Comparison of ENCODE assay signal across 13 cellular contexts in the genomic region with DNA sequence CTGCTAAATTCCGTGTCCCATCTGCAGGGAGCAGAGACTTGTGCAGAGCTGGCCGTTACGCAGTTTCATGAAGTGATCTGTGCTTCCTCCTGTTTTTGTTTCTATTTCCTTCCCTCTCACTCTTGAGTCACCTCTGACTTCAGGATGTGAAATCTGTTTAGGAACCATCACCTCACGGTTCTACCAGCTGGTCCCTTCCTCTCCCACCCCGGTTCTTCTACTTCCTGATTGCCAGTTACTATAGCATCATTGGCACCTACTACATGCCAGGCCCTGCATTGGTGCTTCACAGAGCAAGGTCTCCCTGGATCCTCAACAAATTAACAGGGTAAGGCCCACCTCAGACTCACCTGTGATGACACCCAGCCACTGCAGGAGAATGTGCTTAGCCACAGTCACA. TPM values are rescaled to one million over a fixed set of nuclear protein-coding genes. Genes with fewer than 3 reads are reported as not detected.
A peak's percentile ranks its signal among the peaks of the same experiment; 100 is the strongest.
DNase-seq lines count a peak whose midpoint lies in the region; ATAC-seq and TF ChIP-seq lines count a peak whose summit lies in the region.
"Had no signal": no experiment of that assay in that cellular context is flagged by ENCODE, and none has a peak within 500 bp of the region (broad histone marks: within the 10 kb centered on the region; RNA-seq: fewer than 3 reads in every experiment).

No MANE protein-coding gene starts in this region.

- no peak overlapping the region for H3K4me3 Mint-ChIP-seq in CD4-positive, alpha-beta T cell
- H3K4me3 Mint-ChIP-seq in HFFc6 = no peak overlapping the region
- peak overlapping the region; percentile 9 for H3K4me3 Mint-ChIP-seq in activated CD8-positive, alpha-beta T cell treated with anti-CD3 and anti-CD28 coated beads, Interleukin-2, amount 10 ng/mL, durations not matched to agents 7 days and 5 days
- H3K4me3 Mint-ChIP-seq in memory B cell = peak overlapping the region; percentile 81

- H3K36me3 Mint-ChIP-seq in CD4-positive, alpha-beta T cell (ENCODE audit: low read depth) = peaks cover 63% of the 10 kb centered on the region
- H3K36me3 Mint-ChIP-seq in HFFc6 (ENCODE audit: low read depth) = peaks cover 34% of the 10 kb centered on the region
- peaks cover 35% of the 10 kb centered on the region for H3K36me3 Mint-ChIP-seq in activated CD8-positive, alpha-beta T cell treated with anti-CD3 and anti-CD28 coated beads, Interleukin-2, amount 10 ng/mL, durations not matched to agents 7 days and 5 days (ENCODE audit: low read depth)
- H3K36me3 Mint-ChIP-seq in memory B cell = peaks cover 19% of the 10 kb centered on the region

- peaks cover 38% of the 10 kb centered on the region for H3K4me1 Mint-ChIP-seq in CD4-positive, alpha-beta T cell (ENCODE audit: low read depth)
- H3K4me1 Mint-ChIP-seq in HFFc6 (ENCODE audit: low read depth) = peaks cover 27% of the 10 kb centered on the region
- peaks cover 22% of the 10 kb centered on the region for H3K4me1 Mint-ChIP-seq in activated CD8-positive, alpha-beta T cell treated with anti-CD3 and anti-CD28 coated beads, Interleukin-2, amount 10 ng/mL, durations not matched to agents 7 days and 5 days (ENCODE audit: low read depth)
- H3K4me1 Mint-ChIP-seq in memory B cell = peaks cover 20% of the 10 kb centered on the region

- no peaks in the 10 kb centered on the region for H3K9me3 ChIP-seq in CD4-positive, alpha-beta T cell (ENCODE audit: control insufficient read depth, low read length)
- H3K9me3 ChIP-seq: esophagus muscularis mucosa had no signal

- no peaks in the 10 kb centered on the region for H3K9me3 Mint-ChIP-seq in CD4-positive, alpha-beta T cell
- H3K9me3 Mint-ChIP-seq in HFFc6 (no peaks in the 10 kb centered on the region), memory B cell (no peaks in the 10 kb centered on the region)
- H3K9me3 Mint-ChIP-seq in activated CD8-positive, alpha-beta T cell treated with anti-CD3 and anti-CD28 coated beads, Interleukin-2, amount 10 ng/mL, durations not matched to agents 7 days and 5 days (ENCODE audit: insufficient read depth) = no peaks in the 10 kb centered on the region

- ATAC-seq in CD4-positive, alpha-beta T cell (ENCODE audit: poor library complexity) = no peak
- peak; percentile 57 for ATAC-seq in activated CD8-positive, alpha-beta T cell treated with anti-CD3 and anti-CD28 coated beads, Interleukin-2, amount 10 ng/mL, durations not matched to agents 7 days and 5 days
- ATAC-seq in memory B cell (ENCODE audit: low read depth) (peak; percentile 94), HG02852 (IDR thresholded peaks at IDR 0.05; ENCODE audit: unreplicated experiment) (no peak)

- H3K27me3 ChIP-seq in CD4-positive, alpha-beta T cell (ENCODE audit: control insufficient read depth, insufficient read depth, low read length) = no peaks in the 10 kb centered on the region
- H3K27me3 ChIP-seq: esophagus muscularis mucosa had no signal

- intact Hi-C loops in CD4-positive, alpha-beta T cell (cut with DNase I, micrococcal nuclease) = loop anchor here in 1 of 2 experiments (10.0 kb wide), 1 partner anchor 446 kb away; no protein-coding TSS in a partner anchor

- H3K27me3 Mint-ChIP-seq in CD4-positive, alpha-beta T cell = no peaks in the 10 kb centered on the region
- H3K27me3 Mint-ChIP-seq in HFFc6 (ENCODE audit: insufficient read depth) (no peaks in the 10 kb centered on the region; the same call in 1 of the 2 replicates), memory B cell (no peaks in the 10 kb centered on the region)
- H3K27me3 Mint-ChIP-seq in activated CD8-positive, alpha-beta T cell treated with anti-CD3 and anti-CD28 coated beads, Interleukin-2, amount 10 ng/mL, durations not matched to agents 7 days and 5 days (ENCODE audit: low read depth) = no peaks in the 10 kb centered on the region

- TF ChIP-seq CTCF in CD4-positive, alpha-beta T cell (IDR thresholded peaks at IDR 0.05) = no peak
- no peak for TF ChIP-seq CTCF in HFFc6 (IDR thresholded peaks at IDR 0.05)

- H3K27ac ChIP-seq in CD4-positive, alpha-beta T cell (ENCODE audit: low read depth, low read length) = no peak overlapping the region
- H3K27ac ChIP-seq: esophagus muscularis mucosa, RWPE1 had no signal

- peak overlapping the region; percentile 6 for H3K27ac Mint-ChIP-seq in CD4-positive, alpha-beta T cell
- H3K27ac Mint-ChIP-seq in HFFc6 (peak overlapping the region; percentile 39; the same call in 1 of the 2 replicates), memory B cell (peak overlapping the region; percentile 93)
- peak overlapping the region; percentile 88 for H3K27ac Mint-ChIP-seq in activated CD8-positive, alpha-beta T cell treated with anti-CD3 and anti-CD28 coated beads, Interleukin-2, amount 10 ng/mL, durations not matched to agents 7 days and 5 days

- POLR2A ChIA-PET in CD4-positive, alpha-beta T cell (lab: Charles Lee) = interaction anchor here (0.8 kb wide), 1 partner anchor 36 kb away, joined by 3 read pairs; no protein-coding TSS in a partner anchor
- POLR2A ChIA-PET in activated CD8-positive, alpha-beta T cell treated with anti-CD3 and anti-CD28 coated beads, Interleukin-2, amount 10 ng/mL, durations not matched to agents 7 days and 5 days (lab: Charles Lee) = no interaction called here

- DNase-seq in CD4-positive, alpha-beta T cell = no peak
- DNase-seq in HFFc6 (no peak), memory B cell (ENCODE audit: low spot score in 2 of 2) (no peak), middle frontal gyrus (ENCODE audit: extremely low spot score, low spot score) (no peak), NCI-H2171 (lab: John Stamatoyannopoulos, UW) (no peak), AG20443 (ENCODE audit: low spot score) (no peak)
- DNase-seq in activated CD8-positive, alpha-beta T cell treated with anti-CD3 and anti-CD28 coated beads, Interleukin-2, amount 10 ng/mL, durations not matched to agents 7 days and 5 days = peak; percentile 35
- DNase-seq: midbrain, NCI-H446 treated with DMSO at 0.1 percent for 48 hours had no signal

- CTCF ChIA-PET in CD4-positive, alpha-beta T cell (lab: Charles Lee) = no interaction called here
- CTCF ChIA-PET in activated CD8-positive, alpha-beta T cell treated with anti-CD3 and anti-CD28 coated beads, Interleukin-2, amount 10 ng/mL, durations not matched to agents 7 days and 5 days (lab: Charles Lee) = no interaction called here

RNA-seq across cellular contexts. Expression of a gene that starts 8.6 kb away (rescaled TPM):
- 100 to 1,000 TPM; 132 to 133 TPM for total RNA-seq in CD4-positive, alpha-beta T cell
- 10 to 100 TPM; 24.8 to 33.0 (median 29.4) TPM for total RNA-seq in HFFc6 (2021; fragmentation: NEBNext Ultra II Directional; extraction: Animal tissue kit (Norgen Biotek cat#: 25700))
- 10 to 100 TPM; 67.0 to 67.4 TPM for total RNA-seq in activated CD8-positive, alpha-beta T cell treated with anti-CD3 and anti-CD28 coated beads, Interleukin-2, amount 10 ng/mL, durations not matched to agents 7 days and 5 days

RNA-seq across cellular contexts. Expression of a gene that starts 8.9 kb away (rescaled TPM):
- total RNA-seq in CD4-positive, alpha-beta T cell = 10 to 100 TPM; 49.7 to 56.0 TPM
- 10 to 100 TPM; 37.7 to 47.0 (median 44.4) TPM for total RNA-seq in HFFc6 (2021; fragmentation: NEBNext Ultra II Directional; extraction: Animal tissue kit (Norgen Biotek cat#: 25700))
- 10 to 100 TPM; 58.9 to 60.9 TPM for total RNA-seq in activated CD8-positive, alpha-beta T cell treated with anti-CD3 and anti-CD28 coated beads, Interleukin-2, amount 10 ng/mL, durations not matched to agents 7 days and 5 days

RNA-seq across cellular contexts. Expression of a gene that starts 56.1 kb away (rescaled TPM):
- not detected for total RNA-seq in CD4-positive, alpha-beta T cell
- under 1 TPM in 3 of 6 experiments, not detected in 3; 0.23 to 0.45 (median 0.28) TPM for total RNA-seq in HFFc6 (2021; fragmentation: NEBNext Ultra II Directional; extraction: Animal tissue kit (Norgen Biotek cat#: 25700))
- total RNA-seq in activated CD8-positive, alpha-beta T cell treated with anti-CD3 and anti-CD28 coated beads, Interleukin-2, amount 10 ng/mL, durations not matched to agents 7 days and 5 days = not detected
- total RNA-seq: M059J had no signal

Comparison
In these comparisons a context has a peak if more than half of its experiments do, and no peak if none do; other contexts are left out.
1. ATAC-seq: peak in activated CD8-positive, alpha-beta T cell treated with anti-CD3 and anti-CD28 coated beads, Interleukin-2, amount 10 ng/mL, durations not matched to agents 7 days and 5 days (single experiment) and memory B cell (single experiment); none in CD4-positive, alpha-beta T cell (single experiment) and HG02852 (single experiment).
2. H3K27ac Mint-ChIP-seq: peak in every context shown above with its lines; median percentile 93 in memory B cell; 88 in activated CD8-positive, alpha-beta T cell treated with anti-CD3 and anti-CD28 coated beads, Interleukin-2, amount 10 ng/mL, durations not matched to agents 7 days and 5 days; 39 in HFFc6; 6 in CD4-positive, alpha-beta T cell.
3. H3K4me3 Mint-ChIP-seq: peak in activated CD8-positive, alpha-beta T cell treated with anti-CD3 and anti-CD28 coated beads, Interleukin-2, amount 10 ng/mL, durations not matched to agents 7 days and 5 days (single experiment) and memory B cell (single experiment); none in CD4-positive, alpha-beta T cell (single experiment) and HFFc6 (single experiment).